Comparison of ENCODE assay signal across 1 cellular context in the genomic region with DNA sequence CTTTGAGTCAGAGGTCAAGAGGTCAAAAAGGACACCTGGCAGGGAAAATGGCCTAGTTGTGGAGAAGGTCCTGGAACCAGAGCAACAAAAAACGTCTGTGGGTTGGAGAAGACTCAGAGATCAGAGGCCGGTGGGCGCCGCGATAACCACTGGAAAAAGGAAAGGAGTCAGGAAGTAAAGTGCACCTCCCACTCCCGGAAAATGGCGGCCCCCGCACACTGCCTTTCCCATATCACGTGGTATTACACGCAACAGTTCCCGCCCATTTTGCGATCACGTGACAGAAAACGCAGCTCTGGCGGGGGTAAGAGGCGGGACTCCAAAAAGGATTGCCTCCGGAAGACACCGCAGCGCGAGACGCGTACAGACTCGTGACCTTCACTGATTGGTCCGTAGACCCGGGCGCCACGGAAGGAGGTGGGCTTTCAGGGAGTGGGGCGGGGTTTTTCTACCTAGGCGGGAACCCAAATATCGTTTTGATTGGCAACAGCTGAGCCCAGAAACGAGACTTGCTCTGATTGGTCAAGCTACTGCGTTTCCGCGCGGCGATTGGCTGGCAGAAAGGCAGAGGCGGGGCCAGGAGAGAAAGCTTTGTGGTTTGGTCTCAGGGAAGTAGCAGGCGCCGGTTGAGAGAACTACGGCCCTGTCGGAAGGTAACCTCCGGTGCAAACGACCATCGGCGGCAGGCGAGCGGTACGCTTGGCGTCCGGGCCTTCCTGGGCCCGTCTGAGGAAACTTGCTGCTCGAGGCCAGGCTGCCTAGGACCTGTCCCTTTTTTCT.
TF ChIP-seq lines count a peak whose summit lies in the region.

A gene with protein sequence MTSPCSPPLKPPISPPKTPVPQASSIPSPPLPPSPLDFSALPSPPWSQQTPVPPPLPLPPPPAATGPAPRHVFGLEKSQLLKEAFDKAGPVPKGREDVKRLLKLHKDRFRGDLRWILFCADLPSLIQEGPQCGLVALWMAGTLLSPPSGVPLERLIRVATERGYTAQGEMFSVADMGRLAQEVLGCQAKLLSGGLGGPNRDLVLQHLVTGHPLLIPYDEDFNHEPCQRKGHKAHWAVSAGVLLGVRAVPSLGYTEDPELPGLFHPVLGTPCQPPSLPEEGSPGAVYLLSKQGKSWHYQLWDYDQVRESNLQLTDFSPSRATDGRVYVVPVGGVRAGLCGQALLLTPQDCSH (minus strand): TSS at position 193 of the 780 bp plus-strand sequence. CDS start 674 bp downstream, outside the sequence.

TF ChIP-seq in HepG2, 621 proteins besides CTCF, POLR2A, EP300 and RAD21 (continued from another document and continues in another):
- TF ChIP-seq, protein P1, sequence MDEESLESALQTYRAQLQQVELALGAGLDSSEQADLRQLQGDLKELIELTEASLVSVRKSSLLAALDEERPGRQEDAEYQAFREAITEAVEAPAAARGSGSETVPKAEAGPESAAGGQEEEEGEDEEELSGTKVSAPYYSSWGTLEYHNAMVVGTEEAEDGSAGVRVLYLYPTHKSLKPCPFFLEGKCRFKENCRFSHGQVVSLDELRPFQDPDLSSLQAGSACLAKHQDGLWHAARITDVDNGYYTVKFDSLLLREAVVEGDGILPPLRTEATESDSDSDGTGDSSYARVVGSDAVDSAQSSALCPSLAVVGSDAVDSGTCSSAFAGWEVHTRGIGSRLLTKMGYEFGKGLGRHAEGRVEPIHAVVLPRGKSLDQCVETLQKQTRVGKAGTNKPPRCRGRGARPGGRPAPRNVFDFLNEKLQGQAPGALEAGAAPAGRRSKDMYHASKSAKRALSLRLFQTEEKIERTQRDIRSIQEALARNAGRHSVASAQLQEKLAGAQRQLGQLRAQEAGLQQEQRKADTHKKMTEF (CRISPR knock-in tag; IDR thresholded peaks at IDR 0.05): peak; percentile 19; the same call in 1 of the 2 replicates
- TF ChIP-seq ERF (CRISPR knock-in tag; IDR thresholded peaks at IDR 0.05): peak; percentile 17
- TF ChIP-seq, protein P2, sequence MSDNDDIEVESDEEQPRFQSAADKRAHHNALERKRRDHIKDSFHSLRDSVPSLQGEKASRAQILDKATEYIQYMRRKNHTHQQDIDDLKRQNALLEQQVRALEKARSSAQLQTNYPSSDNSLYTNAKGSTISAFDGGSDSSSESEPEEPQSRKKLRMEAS (IDR thresholded peaks at IDR 0.05): peak; percentile 91
- TF ChIP-seq ZNF687 (CRISPR knock-in tag; IDR thresholded peaks at IDR 0.05): peak; percentile 70
- peak; percentile 60 for TF ChIP-seq TAF1 (CRISPR knock-in tag; IDR thresholded peaks at IDR 0.05)
- peak; percentile 94 for TF ChIP-seq TFAP4 (IDR thresholded peaks at IDR 0.05; ENCODE audit: borderline replicate concordance, low read depth)
- TF ChIP-seq, protein P3, sequence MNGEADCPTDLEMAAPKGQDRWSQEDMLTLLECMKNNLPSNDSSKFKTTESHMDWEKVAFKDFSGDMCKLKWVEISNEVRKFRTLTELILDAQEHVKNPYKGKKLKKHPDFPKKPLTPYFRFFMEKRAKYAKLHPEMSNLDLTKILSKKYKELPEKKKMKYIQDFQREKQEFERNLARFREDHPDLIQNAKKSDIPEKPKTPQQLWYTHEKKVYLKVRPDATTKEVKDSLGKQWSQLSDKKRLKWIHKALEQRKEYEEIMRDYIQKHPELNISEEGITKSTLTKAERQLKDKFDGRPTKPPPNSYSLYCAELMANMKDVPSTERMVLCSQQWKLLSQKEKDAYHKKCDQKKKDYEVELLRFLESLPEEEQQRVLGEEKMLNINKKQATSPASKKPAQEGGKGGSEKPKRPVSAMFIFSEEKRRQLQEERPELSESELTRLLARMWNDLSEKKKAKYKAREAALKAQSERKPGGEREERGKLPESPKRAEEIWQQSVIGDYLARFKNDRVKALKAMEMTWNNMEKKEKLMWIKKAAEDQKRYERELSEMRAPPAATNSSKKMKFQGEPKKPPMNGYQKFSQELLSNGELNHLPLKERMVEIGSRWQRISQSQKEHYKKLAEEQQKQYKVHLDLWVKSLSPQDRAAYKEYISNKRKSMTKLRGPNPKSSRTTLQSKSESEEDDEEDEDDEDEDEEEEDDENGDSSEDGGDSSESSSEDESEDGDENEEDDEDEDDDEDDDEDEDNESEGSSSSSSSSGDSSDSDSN (CRISPR knock-in tag; IDR thresholded peaks at IDR 0.05): no peak
- TF ChIP-seq, protein P4, sequence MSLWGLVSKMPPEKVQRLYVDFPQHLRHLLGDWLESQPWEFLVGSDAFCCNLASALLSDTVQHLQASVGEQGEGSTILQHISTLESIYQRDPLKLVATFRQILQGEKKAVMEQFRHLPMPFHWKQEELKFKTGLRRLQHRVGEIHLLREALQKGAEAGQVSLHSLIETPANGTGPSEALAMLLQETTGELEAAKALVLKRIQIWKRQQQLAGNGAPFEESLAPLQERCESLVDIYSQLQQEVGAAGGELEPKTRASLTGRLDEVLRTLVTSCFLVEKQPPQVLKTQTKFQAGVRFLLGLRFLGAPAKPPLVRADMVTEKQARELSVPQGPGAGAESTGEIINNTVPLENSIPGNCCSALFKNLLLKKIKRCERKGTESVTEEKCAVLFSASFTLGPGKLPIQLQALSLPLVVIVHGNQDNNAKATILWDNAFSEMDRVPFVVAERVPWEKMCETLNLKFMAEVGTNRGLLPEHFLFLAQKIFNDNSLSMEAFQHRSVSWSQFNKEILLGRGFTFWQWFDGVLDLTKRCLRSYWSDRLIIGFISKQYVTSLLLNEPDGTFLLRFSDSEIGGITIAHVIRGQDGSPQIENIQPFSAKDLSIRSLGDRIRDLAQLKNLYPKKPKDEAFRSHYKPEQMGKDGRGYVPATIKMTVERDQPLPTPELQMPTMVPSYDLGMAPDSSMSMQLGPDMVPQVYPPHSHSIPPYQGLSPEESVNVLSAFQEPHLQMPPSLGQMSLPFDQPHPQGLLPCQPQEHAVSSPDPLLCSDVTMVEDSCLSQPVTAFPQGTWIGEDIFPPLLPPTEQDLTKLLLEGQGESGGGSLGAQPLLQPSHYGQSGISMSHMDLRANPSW (CRISPR knock-in tag; IDR thresholded peaks at IDR 0.05; ENCODE audit: borderline replicate concordance): no peak
- no peak for TF ChIP-seq ZSCAN12 (CRISPR knock-in tag; IDR thresholded peaks at IDR 0.05)
- TF ChIP-seq ZNF276 (CRISPR knock-in tag; IDR thresholded peaks at IDR 0.05; ENCODE audit: low read depth): no peak
- TF ChIP-seq ZNF629 (CRISPR knock-in tag; conservative IDR thresholded peaks at IDR 0.05): no peak
- TF ChIP-seq MZF1 (CRISPR knock-in tag; IDR thresholded peaks at IDR 0.05; ENCODE audit: borderline replicate concordance): no peak
- no peak for TF ChIP-seq GATA4 (IDR thresholded peaks at IDR 0.05; ENCODE audit: borderline replicate concordance, low read depth)
- TF ChIP-seq MIER2 (CRISPR knock-in tag; IDR thresholded peaks at IDR 0.05): no peak; the same call in 1 of the 2 replicates
- no peak for TF ChIP-seq ZNF230 (CRISPR knock-in tag; IDR thresholded peaks at IDR 0.05)
- TF ChIP-seq, protein P5, sequence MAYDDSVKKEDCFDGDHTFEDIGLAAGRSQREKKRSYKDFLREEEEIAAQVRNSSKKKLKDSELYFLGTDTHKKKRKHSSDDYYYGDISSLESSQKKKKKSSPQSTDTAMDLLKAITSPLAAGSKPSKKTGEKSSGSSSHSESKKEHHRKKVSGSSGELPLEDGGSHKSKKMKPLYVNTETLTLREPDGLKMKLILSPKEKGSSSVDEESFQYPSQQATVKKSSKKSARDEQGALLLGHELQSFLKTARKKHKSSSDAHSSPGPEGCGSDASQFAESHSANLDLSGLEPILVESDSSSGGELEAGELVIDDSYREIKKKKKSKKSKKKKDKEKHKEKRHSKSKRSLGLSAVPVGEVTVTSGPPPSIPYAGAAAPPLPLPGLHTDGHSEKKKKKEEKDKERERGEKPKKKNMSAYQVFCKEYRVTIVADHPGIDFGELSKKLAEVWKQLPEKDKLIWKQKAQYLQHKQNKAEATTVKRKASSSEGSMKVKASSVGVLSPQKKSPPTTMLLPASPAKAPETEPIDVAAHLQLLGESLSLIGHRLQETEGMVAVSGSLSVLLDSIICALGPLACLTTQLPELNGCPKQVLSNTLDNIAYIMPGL (CRISPR knock-in tag; IDR thresholded peaks at IDR 0.05; ENCODE audit: borderline replicate concordance in 1 of 2, low read depth in 1 of 2): peak in 1 of 2 experiments; percentile 54; a peak in 1 of 4 replicates
- TF ChIP-seq ZNF138 (CRISPR knock-in tag; IDR thresholded peaks at IDR 0.05; ENCODE audit: low read depth): peak; percentile 33; the same call in 1 of the 2 replicates
- no peak for TF ChIP-seq ZNF772 (CRISPR knock-in tag; IDR thresholded peaks at IDR 0.05)
- TF ChIP-seq, protein P6, sequence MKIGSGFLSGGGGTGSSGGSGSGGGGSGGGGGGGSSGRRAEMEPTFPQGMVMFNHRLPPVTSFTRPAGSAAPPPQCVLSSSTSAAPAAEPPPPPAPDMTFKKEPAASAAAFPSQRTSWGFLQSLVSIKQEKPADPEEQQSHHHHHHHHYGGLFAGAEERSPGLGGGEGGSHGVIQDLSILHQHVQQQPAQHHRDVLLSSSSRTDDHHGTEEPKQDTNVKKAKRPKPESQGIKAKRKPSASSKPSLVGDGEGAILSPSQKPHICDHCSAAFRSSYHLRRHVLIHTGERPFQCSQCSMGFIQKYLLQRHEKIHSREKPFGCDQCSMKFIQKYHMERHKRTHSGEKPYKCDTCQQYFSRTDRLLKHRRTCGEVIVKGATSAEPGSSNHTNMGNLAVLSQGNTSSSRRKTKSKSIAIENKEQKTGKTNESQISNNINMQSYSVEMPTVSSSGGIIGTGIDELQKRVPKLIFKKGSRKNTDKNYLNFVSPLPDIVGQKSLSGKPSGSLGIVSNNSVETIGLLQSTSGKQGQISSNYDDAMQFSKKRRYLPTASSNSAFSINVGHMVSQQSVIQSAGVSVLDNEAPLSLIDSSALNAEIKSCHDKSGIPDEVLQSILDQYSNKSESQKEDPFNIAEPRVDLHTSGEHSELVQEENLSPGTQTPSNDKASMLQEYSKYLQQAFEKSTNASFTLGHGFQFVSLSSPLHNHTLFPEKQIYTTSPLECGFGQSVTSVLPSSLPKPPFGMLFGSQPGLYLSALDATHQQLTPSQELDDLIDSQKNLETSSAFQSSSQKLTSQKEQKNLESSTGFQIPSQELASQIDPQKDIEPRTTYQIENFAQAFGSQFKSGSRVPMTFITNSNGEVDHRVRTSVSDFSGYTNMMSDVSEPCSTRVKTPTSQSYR (CRISPR knock-in tag; IDR thresholded peaks at IDR 0.05; ENCODE audit: borderline replicate concordance): no peak
- TF ChIP-seq FOSL1 (CRISPR knock-in tag; IDR thresholded peaks at IDR 0.05; ENCODE audit: borderline replicate concordance): no peak
- TF ChIP-seq, protein P7, sequence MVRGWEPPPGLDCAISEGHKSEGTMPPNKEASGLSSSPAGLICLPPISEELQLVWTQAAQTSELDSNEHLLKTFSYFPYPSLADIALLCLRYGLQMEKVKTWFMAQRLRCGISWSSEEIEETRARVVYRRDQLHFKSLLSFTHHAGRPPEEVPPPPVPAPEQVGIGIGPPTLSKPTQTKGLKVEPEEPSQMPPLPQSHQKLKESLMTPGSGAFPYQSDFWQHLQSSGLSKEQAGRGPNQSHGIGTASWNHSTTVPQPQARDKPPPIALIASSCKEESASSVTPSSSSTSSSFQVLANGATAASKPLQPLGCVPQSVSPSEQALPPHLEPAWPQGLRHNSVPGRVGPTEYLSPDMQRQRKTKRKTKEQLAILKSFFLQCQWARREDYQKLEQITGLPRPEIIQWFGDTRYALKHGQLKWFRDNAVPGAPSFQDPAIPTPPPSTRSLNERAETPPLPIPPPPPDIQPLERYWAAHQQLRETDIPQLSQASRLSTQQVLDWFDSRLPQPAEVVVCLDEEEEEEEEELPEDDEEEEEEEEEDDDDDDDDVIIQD (CRISPR knock-in tag; IDR thresholded peaks at IDR 0.05; ENCODE audit: low read depth): peak; percentile 84; the same call in 1 of the 2 replicates
- no peak for TF ChIP-seq ZNF235 (CRISPR knock-in tag; IDR thresholded peaks at IDR 0.05; ENCODE audit: borderline replicate concordance)
